In the genomic region with DNA sequence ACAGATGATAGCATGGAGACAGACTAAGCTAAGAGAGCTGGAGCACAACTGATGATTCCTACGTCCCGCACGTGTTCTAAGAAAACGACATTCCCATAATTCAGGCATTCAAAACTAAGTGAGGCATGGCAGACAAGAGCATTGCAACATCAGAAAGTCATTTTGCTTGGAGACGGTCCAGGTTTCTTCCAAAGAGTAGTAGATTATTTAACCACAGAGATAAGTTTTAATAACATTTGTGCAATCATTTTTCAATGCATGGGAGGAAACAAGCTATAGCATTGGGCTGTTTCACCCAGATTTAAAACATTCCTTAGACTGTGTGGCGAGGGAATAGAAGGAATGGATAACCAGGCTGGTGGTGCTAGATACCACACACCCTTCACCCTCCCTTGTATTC, we compare ENCODE assay signal across 13 cellular contexts.
DNase-seq lines count a peak whose midpoint lies in the region; ATAC-seq and TF ChIP-seq lines count a peak whose summit lies in the region.
"Had no signal": no experiment of that assay in that cellular context is flagged by ENCODE, and none has a peak within 500 bp of the region (broad histone marks: within the 10 kb centered on the region; RNA-seq: fewer than 3 reads in every experiment).

No MANE protein-coding gene starts in this region.

- no peak overlapping the region for H2AK9ac ChIP-seq in IMR-90 (replicated peaks; ENCODE audit: low read depth, low read length, poor library complexity)

- H3K4me3 ChIP-seq in IMR-90 (ENCODE audit: insufficient read depth, low read depth, low read length) (no peak overlapping the region), choroid plexus epithelial cell (ENCODE audit: low read depth, low read length) (no peak overlapping the region), liver (ENCODE audit: low read depth in 1 of 3, low read length in 3 of 3) (no peak overlapping the region)

- H3K4me2 ChIP-seq in IMR-90 (ENCODE audit: low read depth, low read length), result peak overlapping the region; percentile 28; the same call in 1 of the 2 replicates

- TF ChIP-seq POLR2A in IMR-90 (IDR thresholded peaks at IDR 0.05; ENCODE audit: low read depth, low read length), result no peak

- H2BK5ac ChIP-seq in IMR-90 (ENCODE audit: low read depth, low read length, poor library complexity, severe bottlenecking), result no peak overlapping the region

- no TSS peak for BruUV-seq in IMR-90 (replicated peaks; lab: Mats Ljungman, UMichigan)

- H2BK20ac ChIP-seq in IMR-90 (ENCODE audit: low read depth, low read length), result no peak overlapping the region

- no peak overlapping the region for H4K91ac ChIP-seq in IMR-90 (ENCODE audit: insufficient read depth, low read depth, low read length)

- 0 out of 2 replicates have a peak, but pooled peaks cover 2% of the 10 kb centered on the region for H3K27me3 ChIP-seq in IMR-90 (ENCODE audit: control insufficient read depth, insufficient read depth, low read length)
- H3K27me3 ChIP-seq in liver (ENCODE audit: control insufficient read depth in 4 of 4, insufficient read depth in 4 of 4, low read length in 3 of 4), result no peaks in the 10 kb centered on the region

- no peak overlapping the region for H2BK120ac ChIP-seq in IMR-90 (ENCODE audit: low read depth, low read length)

- no CpG with 5 or more reads among the region's 6 CpGs for WGBS in IMR-90 (ENCODE audit: extremely low coverage in 2 of 2, insufficient read length in 1 of 2), 2 experiments
- WGBS in liver, result 61% methylated on average over 6 of the region's 6 CpGs

- H3K27ac ChIP-seq in IMR-90 (ENCODE audit: insufficient read depth, low read length) (no peak overlapping the region), liver (ENCODE audit: low read depth in 1 of 2, low read length in 2 of 2) (no peak overlapping the region)

- CTCF ChIA-PET in IMR-90 (lab: Yijun Ruan, JAX), result interaction anchor here (0.9 to 1.2 kb wide), 2 partner anchors 8 to 118 kb away, joined by 3 to 4 read pairs; no protein-coding TSS in a partner anchor

- H4K20me1 ChIP-seq in IMR-90 (ENCODE audit: insufficient read depth, low read length), result no peaks in the 10 kb centered on the region

- peaks cover 4% of the 10 kb centered on the region for H3K4me1 Mint-ChIP-seq in activated T-helper 2 cell treated with anti-CD3 and anti-CD28 coated beads, Interferon-gamma antibody, Interleukin-2, Interleukin-4, amounts not matched to agents 10 μg/mL and 5 μg/mL and 100 μg/mL, durations not matched to agents 14 hours and 24 hours and 36 hours (ENCODE audit: low read depth)

- H3K56ac ChIP-seq in IMR-90 (ENCODE audit: extremely low read depth, insufficient read depth, low read length), result no peak overlapping the region

- peak; percentile 88 for ATAC-seq in IMR-90 (ENCODE audit: low read depth)
- ATAC-seq: CD8-positive, alpha-beta T cell had no signal

- no peaks in the 10 kb centered on the region for H3K9me3 ChIP-seq in IMR-90 (ENCODE audit: control insufficient read depth, insufficient read depth, low read length)
- H3K9me3 ChIP-seq in liver (ENCODE audit: control insufficient read depth in 4 of 4, low read length in 3 of 4), result no peaks in the 10 kb centered on the region

- H3K9me3 Mint-ChIP-seq in activated T-helper 2 cell treated with anti-CD3 and anti-CD28 coated beads, Interferon-gamma antibody, Interleukin-2, Interleukin-4, amounts not matched to agents 10 μg/mL and 5 μg/mL and 100 μg/mL, durations not matched to agents 14 hours and 24 hours and 36 hours, result no peaks in the 10 kb centered on the region
- H3K9me3 Mint-ChIP-seq: activated T-cell treated with anti-CD3 and anti-CD28 coated beads, Interleukin-2, amount 50 U/mL, for 24 hours; CD8-positive, alpha-beta T cell; endodermal cell had no signal

- H3K18ac ChIP-seq in IMR-90 (ENCODE audit: low read depth, low read length), result no peak overlapping the region

- peak; percentile 71 for DNase-seq in AG09319 (ENCODE audit: extremely low read depth, low read depth)
- peak; percentile 93 for DNase-seq in IMR-90
- DNase-seq in choroid plexus epithelial cell (ENCODE audit: low read depth), result peak; percentile 86
- DNase-seq in HK-2 (ENCODE audit: unreplicated experiment), result no peak
- no peak for DNase-seq in NCI-H2081 (lab: John Stamatoyannopoulos, UW)
- no peak for DNase-seq in activated T-helper 2 cell treated with anti-CD3 and anti-CD28 coated beads, Interferon-gamma antibody, Interleukin-2, Interleukin-4, amounts not matched to agents 10 μg/mL and 5 μg/mL and 100 μg/mL, durations not matched to agents 14 hours and 24 hours and 36 hours (ENCODE audit: low spot score)
- DNase-seq in NCI-H748 (lab: John Stamatoyannopoulos, UW; ENCODE audit: unreplicated experiment), result no peak
- DNase-seq: activated T-cell treated with anti-CD3 and anti-CD28 coated beads, Interleukin-2, amount 50 U/mL, for 24 hours; CD8-positive, alpha-beta T cell; endodermal cell; KBM-7; NCI-H2029 had no signal

- in situ Hi-C loops in IMR-90 (cut with MboI; ENCODE audit: low sequenced_read_pairs), result loop anchor here (5.0 to 25.0 kb wide), 3 partner anchors 133 to 682 kb away; no protein-coding TSS in a partner anchor

- H3K79me1 ChIP-seq in IMR-90 (ENCODE audit: low read depth in 1 of 2, low read length in 2 of 2), result no peaks in the 10 kb centered on the region

- no peak overlapping the region for H2BK15ac ChIP-seq in IMR-90 (ENCODE audit: low read depth, low read length)

- no peak overlapping the region for H3K14ac ChIP-seq in IMR-90 (replicated peaks; ENCODE audit: low read depth, low read length)

- H3K4me1 ChIP-seq in IMR-90 (ENCODE audit: control insufficient read depth, insufficient read depth, low read length), result no peaks in the 10 kb centered on the region
- peaks cover 2 to 8% (median 3%) of the 10 kb centered on the region in 4 donors for H3K4me1 ChIP-seq in liver (ENCODE audit: control insufficient read depth in 4 of 4, insufficient read depth in 4 of 4, low read length in 3 of 4)

- no peaks in the 10 kb centered on the region for H3K9me1 ChIP-seq in IMR-90 (ENCODE audit: insufficient read depth, low read length)

- H3K23ac ChIP-seq in IMR-90 (ENCODE audit: low read depth, low read length), result no peak overlapping the region

- H3K36me3 ChIP-seq in IMR-90 (ENCODE audit: control insufficient read depth, insufficient read depth, low read length), result no peaks in the 10 kb centered on the region
- no peaks in the 10 kb centered on the region for H3K36me3 ChIP-seq in liver (ENCODE audit: control insufficient read depth in 4 of 4, insufficient read depth in 3 of 4, low read depth in 1 of 4, low read length in 3 of 4)

- peaks cover 49% of the 10 kb centered on the region for H3K27me3 Mint-ChIP-seq in activated T-helper 2 cell treated with anti-CD3 and anti-CD28 coated beads, Interferon-gamma antibody, Interleukin-2, Interleukin-4, amounts not matched to agents 10 μg/mL and 5 μg/mL and 100 μg/mL, durations not matched to agents 14 hours and 24 hours and 36 hours (ENCODE audit: low read depth)

- no peak overlapping the region for H3K4me3 Mint-ChIP-seq in activated T-helper 2 cell treated with anti-CD3 and anti-CD28 coated beads, Interferon-gamma antibody, Interleukin-2, Interleukin-4, amounts not matched to agents 10 μg/mL and 5 μg/mL and 100 μg/mL, durations not matched to agents 14 hours and 24 hours and 36 hours (ENCODE audit: low read depth)
- H3K4me3 Mint-ChIP-seq: activated T-cell treated with anti-CD3 and anti-CD28 coated beads, Interleukin-2, amount 50 U/mL, for 24 hours; CD8-positive, alpha-beta T cell; endodermal cell had no signal

- no peak overlapping the region for H2AFZ ChIP-seq in IMR-90 (replicated peaks; ENCODE audit: low read length, poor library complexity)

- no peak overlapping the region for H4K8ac ChIP-seq in IMR-90 (ENCODE audit: low read depth in 2 of 2, low read length in 2 of 2)

- H3K9ac ChIP-seq in IMR-90 (ENCODE audit: low read depth, low read length), result no peak overlapping the region
- no peak overlapping the region for H3K9ac ChIP-seq in liver (ENCODE audit: low read depth in 1 of 2, low read length in 2 of 2)

- no peak overlapping the region for H2AK5ac ChIP-seq in IMR-90 (ENCODE audit: low read depth, low read length)

- intact Hi-C loops in IMR-90 (cut with micrococcal nuclease), result loop anchor here (5.0 kb wide), 1 partner anchor 117 kb away; a partner anchor contains a TSS
- intact Hi-C loops in activated T-helper 2 cell treated with anti-CD3 and anti-CD28 coated beads, Interferon-gamma antibody, Interleukin-2, Interleukin-4, amounts not matched to agents 10 μg/mL and 5 μg/mL and 100 μg/mL, durations not matched to agents 14 hours and 24 hours and 36 hours (cut with micrococcal nuclease), result no loop called here

- no peak for TF ChIP-seq CTCF in AG09319 (IDR thresholded peaks at IDR 0.05; ENCODE audit: low read depth, low read length)
- TF ChIP-seq CTCF in IMR-90 (conservative IDR thresholded peaks at IDR 0.05; ENCODE audit: low read depth, low read length), result no peak
- no peak for TF ChIP-seq CTCF in choroid plexus epithelial cell (conservative IDR thresholded peaks at IDR 0.05; ENCODE audit: low read depth, low read length)
- TF ChIP-seq CTCF in liver (IDR thresholded peaks at IDR 0.05; ENCODE audit: low read depth, low read length, missing input control), result no peak

- dilution Hi-C loops in IMR-90 (cut with HindIII; ENCODE audit: low sequenced_read_pairs, unreplicated experiment), result no loop called here

- no peak overlapping the region for H4K5ac ChIP-seq in IMR-90 (ENCODE audit: low read depth, low read length)

- H3K27ac Mint-ChIP-seq in activated T-helper 2 cell treated with anti-CD3 and anti-CD28 coated beads, Interferon-gamma antibody, Interleukin-2, Interleukin-4, amounts not matched to agents 10 μg/mL and 5 μg/mL and 100 μg/mL, durations not matched to agents 14 hours and 24 hours and 36 hours, result no peak overlapping the region
- H3K27ac Mint-ChIP-seq: activated T-cell treated with anti-CD3 and anti-CD28 coated beads, Interleukin-2, amount 50 U/mL, for 24 hours; CD8-positive, alpha-beta T cell; endodermal cell had no signal

- H3K4ac ChIP-seq in IMR-90 (ENCODE audit: low read depth, low read length), result no peak overlapping the region

- H3K36me3 Mint-ChIP-seq in activated T-helper 2 cell treated with anti-CD3 and anti-CD28 coated beads, Interferon-gamma antibody, Interleukin-2, Interleukin-4, amounts not matched to agents 10 μg/mL and 5 μg/mL and 100 μg/mL, durations not matched to agents 14 hours and 24 hours and 36 hours (ENCODE audit: low read depth), result no peaks in the 10 kb centered on the region
- H3K36me3 Mint-ChIP-seq: CD8-positive, alpha-beta T cell had no signal

- POLR2A ChIA-PET in IMR-90 (lab: Charles Lee; ENCODE audit: unreplicated experiment), result no interaction called here

- TF ChIP-seq RAD21 in IMR-90 (IDR thresholded peaks at IDR 0.05; ENCODE audit: low read length) (no peak), liver (IDR thresholded peaks at IDR 0.05) (peak in 1 of 2 donors; percentile 31)

TF ChIP-seq in IMR-90, 13 proteins besides CTCF, POLR2A, EP300 and RAD21 (continues in another document):
- no peak for TF ChIP-seq NFE2L2 (IDR thresholded peaks at IDR 0.05; ENCODE audit: low read depth, low read length)

TF ChIP-seq in liver, 16 proteins besides CTCF, POLR2A, EP300 and RAD21 (continues in another document):
- TF ChIP-seq YY1 (IDR thresholded peaks at IDR 0.05), result peak; percentile 38

Comparison
In these comparisons a context has a peak if more than half of its experiments do, and no peak if none do; other contexts are left out.
1. DNase-seq: peak in AG09319 (single experiment), IMR-90 (single experiment) and choroid plexus epithelial cell (single experiment); none in HK-2 (single experiment), NCI-H2081 (0 of 2), activated T-helper 2 cell treated with anti-CD3 and anti-CD28 coated beads, Interferon-gamma antibody, Interleukin-2, Interleukin-4, amounts not matched to agents 10 μg/mL and 5 μg/mL and 100 μg/mL, durations not matched to agents 14 hours and 24 hours and 36 hours (single experiment) and NCI-H748 (single experiment).